11 cellular contexts compared by ENCODE assay signal in genomic region chr15:56772868-56773639, GRCh38. TPM values are rescaled to one million over a fixed set of nuclear protein-coding genes. Genes with fewer than 3 reads are reported as not detected.
A peak's percentile ranks its signal among the peaks of the same experiment; 100 is the strongest.
DNase-seq lines count a peak whose midpoint lies in the region; TF ChIP-seq lines count a peak whose summit lies in the region.
"Had no signal": no experiment of that assay in that cellular context is flagged by ENCODE, and none has a peak within 500 bp of the region (broad histone marks: within the 10 kb centered on the region; RNA-seq: fewer than 3 reads in every experiment).

No MANE protein-coding gene starts in this region.

- H3K4me3 ChIP-seq in transverse colon = no peak overlapping the region
- H3K4me3 ChIP-seq in neural progenitor cell = no peak overlapping the region

- no peak overlapping the region for H2AFZ ChIP-seq in neural progenitor cell (replicated peaks)
- H2AFZ ChIP-seq: parathyroid adenoma had no signal

- H3K4me1 ChIP-seq in transverse colon = peaks cover 0 to 14% (median 2%) of the 10 kb centered on the region in 4 donors
- H3K4me1 ChIP-seq in neural progenitor cell = no peaks in the 10 kb centered on the region
- H3K4me1 ChIP-seq: parathyroid adenoma had no signal

- H3K27me3 Mint-ChIP-seq in neural progenitor cell (ENCODE audit: insufficient read depth, low read depth) = peaks cover 10% of the 10 kb centered on the region

- no peak overlapping the region for H3K27ac Mint-ChIP-seq in neural progenitor cell
- H3K27ac Mint-ChIP-seq: activated T-cell treated with anti-CD3 and anti-CD28 coated beads, Interleukin-2, amount 50 U/mL, for 72 hours had no signal

- no peaks in the 10 kb centered on the region for H4K20me1 ChIP-seq in neural progenitor cell (ENCODE audit: low read depth)

- H3K9ac ChIP-seq in neural progenitor cell = no peak overlapping the region
- H3K9ac ChIP-seq: parathyroid adenoma had no signal

- H3K27ac ChIP-seq in transverse colon (peak overlapping the region; percentile 43 to 63 (median 58)), neural progenitor cell (no peak overlapping the region)
- H3K27ac ChIP-seq: 22Rv1, parathyroid adenoma had no signal

- no peaks in the 10 kb centered on the region for H3F3A ChIP-seq in neural progenitor cell (ENCODE audit: low read depth)

- H3K9me3 Mint-ChIP-seq in neural progenitor cell = no peaks in the 10 kb centered on the region
- H3K9me3 Mint-ChIP-seq: activated T-cell treated with anti-CD3 and anti-CD28 coated beads, Interleukin-2, amount 50 U/mL, for 72 hours had no signal

- no peak for TF ChIP-seq EP300 in transverse colon (IDR thresholded peaks at IDR 0.05; ENCODE audit: low read depth)

- TF ChIP-seq POLR2A in transverse colon (IDR thresholded peaks at IDR 0.05) = no peak

- H3K4me2 ChIP-seq in neural progenitor cell = no peak overlapping the region

- H3K4me3 Mint-ChIP-seq in neural progenitor cell = no peak overlapping the region
- H3K4me3 Mint-ChIP-seq: activated T-cell treated with anti-CD3 and anti-CD28 coated beads, Interleukin-2, amount 50 U/mL, for 72 hours had no signal

- in situ Hi-C loops in transverse colon (cut with MboI; ENCODE audit: low pct_ligation_motif_present in 1 of 4, low pct_unique_long_range_greater_than_20kb in 1 of 4, low sequenced_read_pairs in 3 of 4) = no loop called here

- no peaks in the 10 kb centered on the region for H3K36me3 ChIP-seq in transverse colon
- no peaks in the 10 kb centered on the region for H3K36me3 ChIP-seq in neural progenitor cell

- H3K9me3 ChIP-seq in transverse colon (no peaks in the 10 kb centered on the region), neural progenitor cell (ENCODE audit: low read depth) (no peaks in the 10 kb centered on the region)

- H3K4me1 Mint-ChIP-seq in neural progenitor cell = no peaks in the 10 kb centered on the region

- WGBS in transverse colon (ENCODE audit: low coverage in 1 of 2), 2 donors = 50 to 54% methylated on average over 6 of the region's 6 CpGs

- no peak for TF ChIP-seq CTCF in transverse colon (IDR thresholded peaks at IDR 0.05)
- TF ChIP-seq CTCF in neural progenitor cell (IDR thresholded peaks at IDR 0.05) = no peak

- peak; percentile 1 for DNase-seq in NCI-H1092 treated with DMSO at 0.1 percent for 48 hours (lab: John Stamatoyannopoulos, UW)
- DNase-seq in NCI-H1092 (lab: John Stamatoyannopoulos, UW) = no peak
- DNase-seq in SHP77 treated with DMSO at 0.1 percent for 48 hours (lab: John Stamatoyannopoulos, UW) = peak; percentile 71
- DNase-seq in kidney glomerular epithelial cell (lab: John Stamatoyannopoulos, UW) = peak; percentile 34
- DNase-seq in transverse colon = no peak
- DNase-seq in activated effector memory CD4-positive, alpha-beta T cell treated with Interleukin-2 at 50 U/mL for 16 hours = no peak
- no peak for DNase-seq in head of caudate nucleus
- DNase-seq in neural progenitor cell (ENCODE audit: low spot score) = no peak
- DNase-seq: activated T-cell treated with anti-CD3 and anti-CD28 coated beads, Interleukin-2, amount 50 U/mL, for 72 hours had no signal

- no peaks in the 10 kb centered on the region for H3K36me3 Mint-ChIP-seq in neural progenitor cell

- intact Hi-C loops in transverse colon (cut with DNase I; ENCODE audit: low total_unique reads) (no loop called here), head of caudate nucleus (cut with DNase I) (no loop called here)

- H3K79me2 ChIP-seq in neural progenitor cell (ENCODE audit: low read depth) = no peaks in the 10 kb centered on the region
- H3K79me2 ChIP-seq: parathyroid adenoma had no signal

- no peaks in the 10 kb centered on the region for H3K27me3 ChIP-seq in transverse colon
- H3K27me3 ChIP-seq in neural progenitor cell = no peaks in the 10 kb centered on the region

RNA-seq across cellular contexts. Expression of gene ZNF280D, which starts 39.7 kb away (rescaled TPM):
- 10 to 100 TPM; 22.4 to 79.2 (median 43.3) TPM for total RNA-seq in transverse colon
- total RNA-seq in neural progenitor cell (ENCODE audit: low replicate concordance) = 3.1 and 9.9 TPM in 2 replicates

Comparison
In these comparisons a context has a peak if more than half of its experiments do, and no peak if none do; other contexts are left out.
1. DNase-seq: peak in NCI-H1092 treated with DMSO at 0.1 percent for 48 hours (single experiment), SHP77 treated with DMSO at 0.1 percent for 48 hours (single experiment) and kidney glomerular epithelial cell (single experiment); none in NCI-H1092 (single experiment), transverse colon (single experiment), activated effector memory CD4-positive, alpha-beta T cell treated with Interleukin-2 at 50 U/mL for 16 hours (single experiment), head of caudate nucleus (0 of 42) and neural progenitor cell (single experiment).